8 cellular contexts compared by ENCODE assay signal in genomic region chr1:68819190-68819829, GRCh38.
DNase-seq lines count a peak whose midpoint lies in the region; ATAC-seq, FAIRE-seq and TF ChIP-seq lines count a peak whose summit lies in the region.

No MANE protein-coding gene starts in this region.

- no peaks in the 10 kb centered on the region for H3K4me1 Mint-ChIP-seq in stimulated activated effector memory CD8-positive, alpha-beta T cell treated with anti-CD3 and anti-CD28 coated beads, Interleukin-12 subunit alpha, Interleukin-12 subunit beta, amount 100 ng/mL, for 72 hours

- no peak overlapping the region for H3K9ac ChIP-seq in NT2/D1 (ENCODE audit: insufficient read length, low read depth)

- no peak for ATAC-seq in stimulated activated effector memory CD8-positive, alpha-beta T cell treated with anti-CD3 and anti-CD28 coated beads, Interleukin-12 subunit alpha, Interleukin-12 subunit beta, amount 100 ng/mL, for 72 hours
- no peak for ATAC-seq in GM18907 (IDR thresholded peaks at IDR 0.05; ENCODE audit: unreplicated experiment)

- H3K4me3 Mint-ChIP-seq in stimulated activated effector memory CD8-positive, alpha-beta T cell treated with anti-CD3 and anti-CD28 coated beads, Interleukin-12 subunit alpha, Interleukin-12 subunit beta, amount 100 ng/mL, for 72 hours: no peak overlapping the region

- H3K36me3 ChIP-seq in NT2/D1 (ENCODE audit: insufficient read depth, insufficient read length, low read length): no peaks in the 10 kb centered on the region

- DNase-seq in A172 (ENCODE audit: low spot score) (peak; percentile 4), GM12891 (ENCODE audit: insufficient read length, low spot score) (peak; percentile 10), NT2/D1 (ENCODE audit: low read depth, low spot score) (peak; percentile 20), fibroblast of peridontal ligament (ENCODE audit: extremely low read depth) (peak; percentile 31), T-helper 9 cell (no peak)
- no peak for DNase-seq in stimulated activated effector memory CD8-positive, alpha-beta T cell treated with anti-CD3 and anti-CD28 coated beads, Interleukin-12 subunit alpha, Interleukin-12 subunit beta, amount 100 ng/mL, for 72 hours (ENCODE audit: low spot score in 2 of 2)
- DNase-seq in activated naive CD4-positive, alpha-beta T cell treated with Interleukin-2 at 50 U/mL for 16 hours: no peak

- H3K36me3 Mint-ChIP-seq in stimulated activated effector memory CD8-positive, alpha-beta T cell treated with anti-CD3 and anti-CD28 coated beads, Interleukin-12 subunit alpha, Interleukin-12 subunit beta, amount 100 ng/mL, for 72 hours: no peaks in the 10 kb centered on the region

- no peak overlapping the region for H3K4me3 ChIP-seq in NT2/D1 (ENCODE audit: insufficient read length, low read depth)

- H3K9me3 Mint-ChIP-seq in stimulated activated effector memory CD8-positive, alpha-beta T cell treated with anti-CD3 and anti-CD28 coated beads, Interleukin-12 subunit alpha, Interleukin-12 subunit beta, amount 100 ng/mL, for 72 hours: peaks cover 9% of the 10 kb centered on the region

- H3K27me3 ChIP-seq in NT2/D1 (ENCODE audit: insufficient read depth, insufficient read length): no peaks in the 10 kb centered on the region

- no peaks in the 10 kb centered on the region for H3K9me3 ChIP-seq in NT2/D1 (ENCODE audit: insufficient read depth, low read length)

- H3K4me1 ChIP-seq in NT2/D1 (ENCODE audit: insufficient read depth, insufficient read length): no peaks in the 10 kb centered on the region

- FAIRE-seq in GM12891 (lab: Jason Lieb, UNC): no peak

- no peak for TF ChIP-seq POLR2A in GM12891 (IDR thresholded peaks at IDR 0.05; ENCODE audit: low read depth, low read length)

- H3K27ac Mint-ChIP-seq in stimulated activated effector memory CD8-positive, alpha-beta T cell treated with anti-CD3 and anti-CD28 coated beads, Interleukin-12 subunit alpha, Interleukin-12 subunit beta, amount 100 ng/mL, for 72 hours: no peak overlapping the region

TF ChIP-seq in GM12891, 5 proteins besides CTCF, POLR2A, EP300 and RAD21:
- TF ChIP-seq POLR2AphosphoS5 (IDR thresholded peaks at IDR 0.05; ENCODE audit: low read depth, low read length) (no peak), POU2F2 (IDR thresholded peaks at IDR 0.05; ENCODE audit: low read depth, low read length) (no peak), SPI1 (IDR thresholded peaks at IDR 0.05; ENCODE audit: low read depth, low read length) (no peak), PAX5 (IDR thresholded peaks at IDR 0.05; ENCODE audit: insufficient read depth, low read length, severe bottlenecking) (no peak), TAF1 (IDR thresholded peaks at IDR 0.05; ENCODE audit: low read depth, low read length) (no peak)
TF ChIP-seq in GM12891: peak in this region for 0.

Comparison
In these comparisons a context has a peak if more than half of its experiments do, and no peak if none do; other contexts are left out.
1. DNase-seq: peak in A172 (single experiment), GM12891 (single experiment), NT2/D1 (single experiment) and fibroblast of peridontal ligament (single experiment); none in stimulated activated effector memory CD8-positive, alpha-beta T cell treated with anti-CD3 and anti-CD28 coated beads, Interleukin-12 subunit alpha, Interleukin-12 subunit beta, amount 100 ng/mL, for 72 hours (0 of 2), T-helper 9 cell (single experiment) and activated naive CD4-positive, alpha-beta T cell treated with Interleukin-2 at 50 U/mL for 16 hours (single experiment).